Comparison of ENCODE assay signal across 18 cellular contexts in genomic region chr17:30211371-30211770, GRCh38. TPM values are rescaled to one million over a fixed set of nuclear protein-coding genes. Genes with fewer than 3 reads are reported as not detected.
DNase-seq lines count a peak whose midpoint lies in the region; ATAC-seq and TF ChIP-seq lines count a peak whose summit lies in the region.
"Had no signal": no experiment of that assay in that cellular context is flagged by ENCODE, and none has a peak within 500 bp of the region (broad histone marks: within the 10 kb centered on the region; RNA-seq: fewer than 3 reads in every experiment).

No MANE protein-coding gene starts in this region.

- POLR2A ChIA-PET in activated CD8-positive, alpha-beta T cell treated with anti-CD3 and anti-CD28 coated beads for 36 hours (lab: Charles Lee): no interaction called here
- POLR2A ChIA-PET in activated CD8-positive, alpha-beta T cell treated with anti-CD3 and anti-CD28 coated beads, Interleukin-2, amount 10 ng/mL, durations not matched to agents 7 days and 5 days (lab: Charles Lee): no interaction called here
- POLR2A ChIA-PET in naive thymus-derived CD4-positive, alpha-beta T cell (lab: Charles Lee): no interaction called here

- no peak for DNase-seq in activated CD8-positive, alpha-beta T cell treated with anti-CD3 and anti-CD28 coated beads for 36 hours
- no peak for DNase-seq in activated CD8-positive, alpha-beta T cell treated with anti-CD3 and anti-CD28 coated beads, Interleukin-2, amount 10 ng/mL, durations not matched to agents 7 days and 5 days
- DNase-seq in central memory CD8-positive, alpha-beta T cell (ENCODE audit: low spot score in 2 of 2): no peak
- DNase-seq in naive thymus-derived CD4-positive, alpha-beta T cell: no peak
- DNase-seq in stimulated activated effector memory CD8-positive, alpha-beta T cell treated with anti-CD3 and anti-CD28 coated beads, Interleukin-12 subunit alpha, Interleukin-12 subunit beta, amount 100 ng/mL, for 72 hours (ENCODE audit: low spot score in 2 of 2): peak in 1 of 2 donors; percentile 61
- DNase-seq in cerebellum (ENCODE audit: low spot score) (no peak), mucosa of descending colon (no peak), NCI-H2107 treated with DMSO at 0.1 percent for 48 hours (lab: John Stamatoyannopoulos, UW; ENCODE audit: unreplicated experiment) (no peak)
- DNase-seq: CD8-positive, alpha-beta T cell; COR-L47; DND-41; GDM1; GM23248 had no signal

- no peaks in the 10 kb centered on the region for H3K36me3 ChIP-seq in naive thymus-derived CD4-positive, alpha-beta T cell (ENCODE audit: control insufficient read depth in 2 of 3, insufficient read depth in 3 of 3, low read length in 3 of 3)
- H3K36me3 ChIP-seq in mucosa of descending colon (ENCODE audit: low read depth): no peaks in the 10 kb centered on the region

- H3K9me3 ChIP-seq in naive thymus-derived CD4-positive, alpha-beta T cell (ENCODE audit: control insufficient read depth in 2 of 3, low read length in 3 of 3): no peaks in the 10 kb centered on the region
- no peaks in the 10 kb centered on the region for H3K9me3 ChIP-seq in mucosa of descending colon

- CTCF ChIA-PET in activated CD8-positive, alpha-beta T cell treated with anti-CD3 and anti-CD28 coated beads for 36 hours (lab: Charles Lee): interaction anchor here (1.1 to 1.8 kb wide), 3 partner anchors 11 to 87 kb away, joined by 3 to 6 read pairs (median 3); no protein-coding TSS in a partner anchor
- CTCF ChIA-PET in activated CD8-positive, alpha-beta T cell treated with anti-CD3 and anti-CD28 coated beads, Interleukin-2, amount 10 ng/mL, durations not matched to agents 7 days and 5 days (lab: Charles Lee): no interaction called here
- CTCF ChIA-PET in naive thymus-derived CD4-positive, alpha-beta T cell (lab: Charles Lee): no interaction called here

- no peak for TF ChIP-seq CTCF in activated CD8-positive, alpha-beta T cell treated with anti-CD3 and anti-CD28 coated beads for 36 hours (IDR thresholded peaks at IDR 0.05)
- TF ChIP-seq CTCF in mucosa of descending colon (IDR thresholded peaks at IDR 0.05): no peak

- H3K27me3 Mint-ChIP-seq in activated CD8-positive, alpha-beta T cell treated with anti-CD3 and anti-CD28 coated beads for 36 hours: no peaks in the 10 kb centered on the region
- H3K27me3 Mint-ChIP-seq in activated CD8-positive, alpha-beta T cell treated with anti-CD3 and anti-CD28 coated beads, Interleukin-2, amount 10 ng/mL, durations not matched to agents 7 days and 5 days (ENCODE audit: low read depth): peaks cover 6% of the 10 kb centered on the region
- peaks cover 23% of the 10 kb centered on the region for H3K27me3 Mint-ChIP-seq in central memory CD8-positive, alpha-beta T cell
- peaks cover 0 to 22% (median 8%) of the 10 kb centered on the region in 5 donors for H3K27me3 Mint-ChIP-seq in naive thymus-derived CD4-positive, alpha-beta T cell

- peaks cover 6% of the 10 kb centered on the region for H3K4me1 Mint-ChIP-seq in activated CD8-positive, alpha-beta T cell treated with anti-CD3 and anti-CD28 coated beads for 36 hours (ENCODE audit: low read depth)
- H3K4me1 Mint-ChIP-seq in activated CD8-positive, alpha-beta T cell treated with anti-CD3 and anti-CD28 coated beads, Interleukin-2, amount 10 ng/mL, durations not matched to agents 7 days and 5 days (ENCODE audit: low read depth): peaks cover 4% of the 10 kb centered on the region
- peaks cover 16% of the 10 kb centered on the region for H3K4me1 Mint-ChIP-seq in central memory CD8-positive, alpha-beta T cell
- peaks cover 0 to 5% (median 0%) of the 10 kb centered on the region in 7 donors for H3K4me1 Mint-ChIP-seq in naive thymus-derived CD4-positive, alpha-beta T cell
- peaks cover 18% of the 10 kb centered on the region for H3K4me1 Mint-ChIP-seq in stimulated activated effector memory CD8-positive, alpha-beta T cell treated with anti-CD3 and anti-CD28 coated beads, Interleukin-12 subunit alpha, Interleukin-12 subunit beta, amount 100 ng/mL, for 72 hours

- H3K27me3 ChIP-seq in naive thymus-derived CD4-positive, alpha-beta T cell (ENCODE audit: control insufficient read depth in 2 of 2, insufficient read depth in 2 of 2, low read length in 2 of 2): no peaks in the 10 kb centered on the region

- H3K27ac Mint-ChIP-seq in activated CD8-positive, alpha-beta T cell treated with anti-CD3 and anti-CD28 coated beads for 36 hours: no peak overlapping the region
- H3K27ac Mint-ChIP-seq in activated CD8-positive, alpha-beta T cell treated with anti-CD3 and anti-CD28 coated beads, Interleukin-2, amount 10 ng/mL, durations not matched to agents 7 days and 5 days: no peak overlapping the region
- peak overlapping the region; percentile 29 for H3K27ac Mint-ChIP-seq in central memory CD8-positive, alpha-beta T cell (ENCODE audit: low read depth)
- H3K27ac Mint-ChIP-seq in naive thymus-derived CD4-positive, alpha-beta T cell: no peak overlapping the region
- peak overlapping the region; percentile 30 for H3K27ac Mint-ChIP-seq in stimulated activated effector memory CD8-positive, alpha-beta T cell treated with anti-CD3 and anti-CD28 coated beads, Interleukin-12 subunit alpha, Interleukin-12 subunit beta, amount 100 ng/mL, for 72 hours
- H3K27ac Mint-ChIP-seq: CD14-positive monocyte; CD8-positive, alpha-beta T cell had no signal

- peak; percentile 34 for ATAC-seq in activated CD8-positive, alpha-beta T cell treated with anti-CD3 and anti-CD28 coated beads for 36 hours
- no peak for ATAC-seq in activated CD8-positive, alpha-beta T cell treated with anti-CD3 and anti-CD28 coated beads, Interleukin-2, amount 10 ng/mL, durations not matched to agents 7 days and 5 days
- peak; percentile 67 for ATAC-seq in central memory CD8-positive, alpha-beta T cell (replicated peaks; ENCODE audit: extremely low read depth, poor library complexity, severe bottlenecking)
- peak; percentile 29 for ATAC-seq in naive thymus-derived CD4-positive, alpha-beta T cell
- ATAC-seq in stimulated activated effector memory CD8-positive, alpha-beta T cell treated with anti-CD3 and anti-CD28 coated beads, Interleukin-12 subunit alpha, Interleukin-12 subunit beta, amount 100 ng/mL, for 72 hours: peak; percentile 80
- ATAC-seq in mucosa of descending colon: no peak
- ATAC-seq: CD8-positive, alpha-beta T cell; HCT116 had no signal

- no peaks in the 10 kb centered on the region for H3K9me3 Mint-ChIP-seq in activated CD8-positive, alpha-beta T cell treated with anti-CD3 and anti-CD28 coated beads for 36 hours
- no peaks in the 10 kb centered on the region for H3K9me3 Mint-ChIP-seq in activated CD8-positive, alpha-beta T cell treated with anti-CD3 and anti-CD28 coated beads, Interleukin-2, amount 10 ng/mL, durations not matched to agents 7 days and 5 days (ENCODE audit: insufficient read depth)
- no peaks in the 10 kb centered on the region for H3K9me3 Mint-ChIP-seq in central memory CD8-positive, alpha-beta T cell
- H3K9me3 Mint-ChIP-seq in naive thymus-derived CD4-positive, alpha-beta T cell: no peaks in the 10 kb centered on the region
- no peaks in the 10 kb centered on the region for H3K9me3 Mint-ChIP-seq in stimulated activated effector memory CD8-positive, alpha-beta T cell treated with anti-CD3 and anti-CD28 coated beads, Interleukin-12 subunit alpha, Interleukin-12 subunit beta, amount 100 ng/mL, for 72 hours
- H3K9me3 Mint-ChIP-seq: CD8-positive, alpha-beta T cell had no signal

- no peak overlapping the region for H3K4me3 Mint-ChIP-seq in activated CD8-positive, alpha-beta T cell treated with anti-CD3 and anti-CD28 coated beads for 36 hours
- no peak overlapping the region for H3K4me3 Mint-ChIP-seq in activated CD8-positive, alpha-beta T cell treated with anti-CD3 and anti-CD28 coated beads, Interleukin-2, amount 10 ng/mL, durations not matched to agents 7 days and 5 days
- H3K4me3 Mint-ChIP-seq in central memory CD8-positive, alpha-beta T cell: no peak overlapping the region
- peak overlapping the region in 1 of 10 donors; percentile 25 for H3K4me3 Mint-ChIP-seq in naive thymus-derived CD4-positive, alpha-beta T cell
- H3K4me3 Mint-ChIP-seq in stimulated activated effector memory CD8-positive, alpha-beta T cell treated with anti-CD3 and anti-CD28 coated beads, Interleukin-12 subunit alpha, Interleukin-12 subunit beta, amount 100 ng/mL, for 72 hours: no peak overlapping the region
- H3K4me3 Mint-ChIP-seq: CD14-positive monocyte; CD8-positive, alpha-beta T cell had no signal

- intact Hi-C loops in activated CD8-positive, alpha-beta T cell treated with anti-CD3 and anti-CD28 coated beads for 36 hours (cut with micrococcal nuclease): no loop called here
- intact Hi-C loops in naive thymus-derived CD4-positive, alpha-beta T cell (cut with micrococcal nuclease): no loop called here
- intact Hi-C loops in mucosa of descending colon (cut with DNase I, micrococcal nuclease): no loop called here

- no peaks in the 10 kb centered on the region for H3K36me3 Mint-ChIP-seq in activated CD8-positive, alpha-beta T cell treated with anti-CD3 and anti-CD28 coated beads for 36 hours (ENCODE audit: low read depth)
- H3K36me3 Mint-ChIP-seq in activated CD8-positive, alpha-beta T cell treated with anti-CD3 and anti-CD28 coated beads, Interleukin-2, amount 10 ng/mL, durations not matched to agents 7 days and 5 days (ENCODE audit: low read depth): no peaks in the 10 kb centered on the region
- peaks cover 2% of the 10 kb centered on the region for H3K36me3 Mint-ChIP-seq in central memory CD8-positive, alpha-beta T cell (ENCODE audit: insufficient read depth)
- no peaks in the 10 kb centered on the region for H3K36me3 Mint-ChIP-seq in naive thymus-derived CD4-positive, alpha-beta T cell
- no peaks in the 10 kb centered on the region for H3K36me3 Mint-ChIP-seq in stimulated activated effector memory CD8-positive, alpha-beta T cell treated with anti-CD3 and anti-CD28 coated beads, Interleukin-12 subunit alpha, Interleukin-12 subunit beta, amount 100 ng/mL, for 72 hours
- H3K36me3 Mint-ChIP-seq: CD14-positive monocyte; CD8-positive, alpha-beta T cell had no signal

- H3K4me3 ChIP-seq in naive thymus-derived CD4-positive, alpha-beta T cell (ENCODE audit: low read length): no peak overlapping the region
- H3K4me3 ChIP-seq in mucosa of descending colon: no peak overlapping the region
- H3K4me3 ChIP-seq: GM23248 had no signal

- no peak overlapping the region for H3K27ac ChIP-seq in naive thymus-derived CD4-positive, alpha-beta T cell (ENCODE audit: low read depth, low read length)
- H3K27ac ChIP-seq: 22Rv1, GM23248 had no signal

- no peaks in the 10 kb centered on the region for H3K4me1 ChIP-seq in naive thymus-derived CD4-positive, alpha-beta T cell (ENCODE audit: control insufficient read depth in 2 of 2, insufficient read depth in 2 of 2, low read length in 2 of 2)
- no peaks in the 10 kb centered on the region for H3K4me1 ChIP-seq in mucosa of descending colon (ENCODE audit: low read depth)

RNA-seq across cellular contexts. Expression of gene SLC6A4, which starts 24.1 kb away (rescaled TPM):
- total RNA-seq in activated CD8-positive, alpha-beta T cell treated with anti-CD3 and anti-CD28 coated beads for 36 hours: not detected
- total RNA-seq in activated CD8-positive, alpha-beta T cell treated with anti-CD3 and anti-CD28 coated beads, Interleukin-2, amount 10 ng/mL, durations not matched to agents 7 days and 5 days: under 1 TPM in 1 of 2 experiments, not detected in 1; 0.10 TPM
- under 1 TPM in 1 of 5 experiments, not detected in 4; 0.10 TPM for total RNA-seq in naive thymus-derived CD4-positive, alpha-beta T cell
- polyA plus RNA-seq in naive thymus-derived CD4-positive, alpha-beta T cell: under 1 TPM; 0.05 to 0.09 TPM
- total RNA-seq in cerebellum (9.4 TPM), mucosa of descending colon (1 to 10 TPM in 2 of 3 donors, under 1 TPM in 1; 0.32 to 1.8 (median 1.2) TPM)
- total RNA-seq: A673; CD8-positive, alpha-beta T cell; GM23248 had no signal
- polyA plus RNA-seq: BJ, CD14-positive monocyte had no signal

Comparison
In these comparisons a context has a peak if more than half of its experiments do, and no peak if none do; other contexts are left out.
1. ATAC-seq: peak in activated CD8-positive, alpha-beta T cell treated with anti-CD3 and anti-CD28 coated beads for 36 hours (single experiment), central memory CD8-positive, alpha-beta T cell (single experiment), naive thymus-derived CD4-positive, alpha-beta T cell (single experiment) and stimulated activated effector memory CD8-positive, alpha-beta T cell treated with anti-CD3 and anti-CD28 coated beads, Interleukin-12 subunit alpha, Interleukin-12 subunit beta, amount 100 ng/mL, for 72 hours (single experiment); none in activated CD8-positive, alpha-beta T cell treated with anti-CD3 and anti-CD28 coated beads, Interleukin-2, amount 10 ng/mL, durations not matched to agents 7 days and 5 days (single experiment) and mucosa of descending colon (single experiment).
2. H3K27ac Mint-ChIP-seq: peak in central memory CD8-positive, alpha-beta T cell (single experiment) and stimulated activated effector memory CD8-positive, alpha-beta T cell treated with anti-CD3 and anti-CD28 coated beads, Interleukin-12 subunit alpha, Interleukin-12 subunit beta, amount 100 ng/mL, for 72 hours (single experiment); none in activated CD8-positive, alpha-beta T cell treated with anti-CD3 and anti-CD28 coated beads for 36 hours (single experiment), activated CD8-positive, alpha-beta T cell treated with anti-CD3 and anti-CD28 coated beads, Interleukin-2, amount 10 ng/mL, durations not matched to agents 7 days and 5 days (single experiment) and naive thymus-derived CD4-positive, alpha-beta T cell (0 of 9).